24 cellular contexts compared by ENCODE assay signal in genomic region chr12:120652671-120653435, GRCh38. TPM values are rescaled to one million over a fixed set of nuclear protein-coding genes. Genes with fewer than 3 reads are reported as not detected.
A peak's percentile ranks its signal among the peaks of the same experiment; 100 is the strongest.
DNase-seq lines count a peak whose midpoint lies in the region; ATAC-seq, FAIRE-seq and TF ChIP-seq lines count a peak whose summit lies in the region.
"Had no signal": no experiment of that assay in that cellular context is flagged by ENCODE, and none has a peak within 500 bp of the region (broad histone marks: within the 10 kb centered on the region; RNA-seq: fewer than 3 reads in every experiment).

No MANE protein-coding gene starts in this region.

- H3K4me3 ChIP-seq in GM12878 (no peak overlapping the region), lower lobe of right lung (no peak overlapping the region), thoracic aorta (no peak overlapping the region)
- H3K4me3 ChIP-seq: colonic mucosa, testis had no signal

- WGBS in GM12878 (ENCODE audit: insufficient coverage, insufficient replicate concordance, low lambda C conversion rate, missing lambda C conversion rate) = 50% methylated on average over 10 of the region's 10 CpGs

- TF ChIP-seq EP300 in GM12878 (IDR thresholded peaks at IDR 0.05; ENCODE audit: borderline replicate concordance in 1 of 2, control insufficient read depth in 1 of 2, low read depth in 2 of 2, low read length in 2 of 2) = no peak

- no peaks in the 10 kb centered on the region for H3K79me2 ChIP-seq in GM12878 (ENCODE audit: control insufficient read depth, insufficient read depth, low read length)

- CTCF ChIA-PET in GM12878 (lab: Yijun Ruan, JAX) = interaction anchor here (0.8 to 14.4 kb wide), 5 partner anchors 14 to 319 kb away, joined by 3 to 454 read pairs (median 6); partner anchors contain the start of gene MLEC

- peak overlapping the region; percentile 13; the same call in 1 of the 2 replicates for H3K4me2 ChIP-seq in GM12878 (ENCODE audit: control insufficient read depth, insufficient read depth)
- H3K4me2 ChIP-seq: SK-N-SH had no signal

- no peak for TF ChIP-seq RAD21 in GM12878 (IDR thresholded peaks at IDR 0.05; ENCODE audit: insufficient read depth, low read depth, low read length)

- no peaks in the 10 kb centered on the region for H4K20me1 ChIP-seq in GM12878 (ENCODE audit: control insufficient read depth, insufficient read depth)

- H3K4me1 ChIP-seq in GM12878 (ENCODE audit: control insufficient read depth, insufficient read depth, low read length) = peaks cover 19% of the 10 kb centered on the region
- H3K4me1 ChIP-seq in lower lobe of right lung = peaks cover 15% of the 10 kb centered on the region
- peaks cover 15 to 57% of the 10 kb centered on the region in 2 donors for H3K4me1 ChIP-seq in thoracic aorta (ENCODE audit: control insufficient read depth in 1 of 2, low read depth in 2 of 2)
- H3K4me1 ChIP-seq: BE2C, colonic mucosa had no signal

- no peaks in the 10 kb centered on the region for H3K27me3 ChIP-seq in GM12878 (replicated peaks in 1 of 2; ENCODE audit: control insufficient read depth in 2 of 2, insufficient read depth in 2 of 2, low read length in 1 of 2)
- peaks cover 16% of the 10 kb centered on the region for H3K27me3 ChIP-seq in lower lobe of right lung (ENCODE audit: low read depth)
- H3K27me3 ChIP-seq in thoracic aorta (replicated peaks; ENCODE audit: insufficient read depth) = no peaks in the 10 kb centered on the region
- H3K27me3 ChIP-seq: BE2C, colonic mucosa, testis had no signal

- POLR2A ChIA-PET in GM12878 (lab: Charles Lee) = interaction anchor here (0.5 to 1.8 kb wide), 4 partner anchors 9 to 313 kb away, joined by 3 to 8 read pairs (median 6); partner anchors contain the start of gene MLEC

- intact Hi-C loops in GM12878 (cut with micrococcal nuclease; ENCODE audit: unreplicated experiment) = no loop called here
- intact Hi-C loops in lower lobe of right lung (cut with DNase I) = no loop called here

- no peaks in the 10 kb centered on the region for H3K9me3 ChIP-seq in GM12878 (replicated peaks; ENCODE audit: control insufficient read depth, insufficient read depth, low read length)
- no peaks in the 10 kb centered on the region for H3K9me3 ChIP-seq in lower lobe of right lung
- no peaks in the 10 kb centered on the region for H3K9me3 ChIP-seq in thoracic aorta
- H3K9me3 ChIP-seq: BE2C, colonic mucosa, SK-N-SH, testis had no signal

- TF ChIP-seq CTCF in GM12878 (IDR thresholded peaks at IDR 0.05 in 2 of 3, conservative IDR thresholded peaks at IDR 0.05 in 1 of 3; ENCODE audit: control insufficient read depth in 2 of 3, extremely low read depth in 1 of 3, insufficient read depth in 1 of 3, low read depth in 3 of 3, low read length in 3 of 3) (no peak), lower lobe of right lung (IDR thresholded peaks at IDR 0.05) (no peak), thoracic aorta (IDR thresholded peaks at IDR 0.05) (no peak)

- SMC1A ChIA-PET in GM12878 (lab: Charles Lee; ENCODE audit: uncharacterized antibody, unreplicated experiment) = interaction anchor here (0.8 to 8.8 kb wide), 5 partner anchors 13 to 35 kb away, joined by 3 to 146 read pairs (median 7); partner anchors contain the start of gene MLEC

- DNase-seq in NCI-H1417 (lab: John Stamatoyannopoulos, UW) = peak in 2 of 3 experiments; percentile 3 to 43
- no peak for DNase-seq in NCI-H1417 treated with DMSO at 0.1 percent for 48 hours (lab: John Stamatoyannopoulos, UW)
- no peak for DNase-seq in GM12878 (ENCODE audit: low read depth, low spot score)
- DNase-seq in lower lobe of right lung = peak; percentile 16
- no peak for DNase-seq in thoracic aorta (ENCODE audit: low spot score)
- DNase-seq in SK-N-DZ (ENCODE audit: low spot score) = no peak
- no peak for DNase-seq in cortex of kidney (lab: John Stamatoyannopoulos, UW)
- DNase-seq: activated effector memory CD4-positive, alpha-beta T cell treated with anti-CD3 and anti-CD28 coated beads, Interleukin-2, amount 50 U/mL, for 16 hours; amniotic stem cell; BE2C; colonic mucosa; GDM1; natural killer cell; NCI-H1092; NCI-H774; SK-N-SH; T1000; testis had no signal

- RAD21 ChIA-PET in GM12878 (lab: Charles Lee; ENCODE audit: unreplicated experiment) = interaction anchor here (1.1 to 7.3 kb wide), 4 partner anchors 24 to 319 kb away, joined by 3 to 77 read pairs (median 4); partner anchors contain the start of gene MLEC

- no peak for ATAC-seq in GM12878
- no peak for ATAC-seq in lower lobe of right lung
- ATAC-seq in thoracic aorta (ENCODE audit: insufficient number of reproducible peaks, low FRiP score, low read depth) = peak; percentile 20
- ATAC-seq in GM21381 (IDR thresholded peaks at IDR 0.05; ENCODE audit: unreplicated experiment) = no peak
- ATAC-seq: natural killer cell, Panc1 had no signal

- H3K9ac ChIP-seq in GM12878 (ENCODE audit: control insufficient read depth, insufficient read depth, low read length) = no peak overlapping the region
- H3K9ac ChIP-seq: SK-N-SH had no signal

- no peaks in the 10 kb centered on the region for H3K36me3 ChIP-seq in GM12878 (ENCODE audit: control insufficient read depth in 2 of 2, insufficient read depth in 2 of 2, low read length in 1 of 2)
- H3K36me3 ChIP-seq in lower lobe of right lung = no peaks in the 10 kb centered on the region
- H3K36me3 ChIP-seq in thoracic aorta = no peaks in the 10 kb centered on the region
- H3K36me3 ChIP-seq: BE2C, colonic mucosa had no signal

- FAIRE-seq in GM12878 (lab: Jason Lieb, UNC) = no peak

- no peak overlapping the region for H2AFZ ChIP-seq in GM12878 (ENCODE audit: control insufficient read depth, low read depth, low read length)

- no peak for TF ChIP-seq POLR2A in GM12878 (IDR thresholded peaks at IDR 0.05; ENCODE audit: low read depth, low read length)

- no TSS peak for BruUV-seq in GM12878 (replicated peaks; lab: Mats Ljungman, UMichigan)

- in situ Hi-C loops in GM12878 (cut with MboI) = no loop called here

- no peak overlapping the region for H3K27ac ChIP-seq in GM12878 (ENCODE audit: control insufficient read depth, insufficient read depth)
- no peak overlapping the region for H3K27ac ChIP-seq in lower lobe of right lung
- peak overlapping the region; percentile 79 to 84 for H3K27ac ChIP-seq in thoracic aorta
- H3K27ac ChIP-seq: 22Rv1, colonic mucosa, epithelial cell of prostate had no signal

RNA-seq across cellular contexts. Expression of gene CABP1, which starts 12.4 kb away (rescaled TPM):
- total RNA-seq in GM12878 (2013; cell fraction: nucleolus; rRNA removed) = 7.5 and 8.0 TPM in 2 replicates
- total RNA-seq in GM12878 (2014; rRNA removed) (0.56 and 1.1 TPM in 2 replicates), GM12878 (2014; rRNA removed; fragmentation: Illumina TruSeq; extraction: Trizol) (0.72 and 0.88 TPM in 2 replicates), GM12878 (2021) (2.3 and 2.4 TPM in 2 replicates), lower lobe of right lung (0.30 TPM), thoracic aorta (1 to 10 TPM in 1 of 2 donors, not detected in 1; 1.4 TPM)
- polyA plus RNA-seq in GM12878 (2011; ENCODE audit: low read depth) = 0.49 TPM
- polyA plus RNA-seq in GM12878 (2011; rRNA removed) (2.2 and 2.3 TPM in 2 replicates), GM12878 (2014; fragmentation: Illumina TruSeq; extraction: Trizol) (0.84 and 1.1 TPM in 2 replicates), GM12878 (2014; fragmentation: Nextera tagmentation; extraction: Ambion mirVana) (not detected), GM12878 (2014; rRNA removed) (0.88 and 0.93 TPM in 2 replicates), GM12878 (2016; fragmentation: Nextera tagmentation; extraction: Ambion mirVana) (under 1 TPM; 0.16 to 0.23 TPM)
- polyA plus RNA-seq in GM12878 (2011; cell fraction: cytosol; rRNA removed) = 1.9 and 3.5 TPM in 2 replicates
- 6.2 and 8.7 TPM in 2 replicates for polyA plus RNA-seq in GM12878 (2011; cell fraction: nucleus; rRNA removed)
- 1.0 and 1.9 TPM in 2 replicates for polyA plus RNA-seq in GM12878 (2012)
- polyA minus RNA-seq in GM12878 (2011; rRNA and poly(A)+ RNA removed) = 3.1 and 3.4 TPM in 2 replicates
- 0.42 and 1.2 TPM in 2 replicates for polyA minus RNA-seq in GM12878 (2011; cell fraction: cytosol; rRNA and poly(A)+ RNA removed)
- polyA minus RNA-seq in GM12878 (2011; cell fraction: nucleus; rRNA and poly(A)+ RNA removed) = 2.5 and 2.6 TPM in 2 replicates
- not detected in 2 replicates for polyA plus RNA-seq in SK-N-DZ (2014; cell fraction: cytosol; rRNA removed)
- 1.2 TPM in 1 of 2 replicates, not detected in the other for polyA plus RNA-seq in SK-N-DZ (2014; cell fraction: nucleus; rRNA removed)
- total RNA-seq: lung microvascular endothelial cell, natural killer cell, pulmonary artery endothelial cell had no signal

RNA-seq across cellular contexts. Expression of gene MLEC, which starts 34.1 kb away (rescaled TPM):
- total RNA-seq in GM12878 (2013; cell fraction: nucleolus; rRNA removed) = 172 and 187 TPM in 2 replicates
- 76.4 and 84.6 TPM in 2 replicates for total RNA-seq in GM12878 (2014; rRNA removed)
- 95.2 and 99.8 TPM in 2 replicates for total RNA-seq in GM12878 (2014; rRNA removed; fragmentation: Illumina TruSeq; extraction: Trizol)
- 131 and 140 TPM in 2 replicates for total RNA-seq in GM12878 (2021)
- polyA plus RNA-seq in GM12878 (2011; ENCODE audit: low read depth) = 46.5 TPM
- polyA plus RNA-seq in GM12878 (2011; rRNA removed) = 149 and 154 TPM in 2 replicates
- 87.9 and 96.6 TPM in 2 replicates for polyA plus RNA-seq in GM12878 (2011; cell fraction: cytosol; rRNA removed)
- 76.3 and 77.4 TPM in 2 replicates for polyA plus RNA-seq in GM12878 (2011; cell fraction: nucleus; rRNA removed)
- polyA plus RNA-seq in GM12878 (2012) = 66.0 and 70.2 TPM in 2 replicates
- 107 and 152 TPM in 2 replicates for polyA plus RNA-seq in GM12878 (2014; fragmentation: Illumina TruSeq; extraction: Trizol)
- polyA plus RNA-seq in GM12878 (2014; fragmentation: Nextera tagmentation; extraction: Ambion mirVana) = 10 to 100 TPM; 26.7 to 28.2 TPM
- polyA plus RNA-seq in GM12878 (2014; rRNA removed) = 61.4 and 64.4 TPM in 2 replicates
- polyA plus RNA-seq in GM12878 (2016; fragmentation: Nextera tagmentation; extraction: Ambion mirVana) = 100 to 1,000 TPM; 158 to 172 TPM
- 107 and 156 TPM in 2 replicates for polyA minus RNA-seq in GM12878 (2011; rRNA and poly(A)+ RNA removed)
- polyA minus RNA-seq in GM12878 (2011; cell fraction: cytosol; rRNA and poly(A)+ RNA removed) = 37.3 and 47.4 TPM in 2 replicates
- 22.4 and 24.8 TPM in 2 replicates for polyA minus RNA-seq in GM12878 (2011; cell fraction: nucleus; rRNA and poly(A)+ RNA removed)
- total RNA-seq in lower lobe of right lung = 98.1 TPM
- total RNA-seq in thoracic aorta = 10 to 100 TPM; 49.1 to 63.1 TPM
- polyA plus RNA-seq in SK-N-DZ (2014; cell fraction: cytosol; rRNA removed) = 74.0 and 94.2 TPM in 2 replicates
- polyA plus RNA-seq in SK-N-DZ (2014; cell fraction: nucleus; rRNA removed) = 49.1 and 55.5 TPM in 2 replicates

RNA-seq across cellular contexts. Expression of gene UNC119B, which starts 57.4 kb away (rescaled TPM):
- total RNA-seq in GM12878 (2013; cell fraction: nucleolus; rRNA removed) = 19.8 and 23.2 TPM in 2 replicates
- total RNA-seq in GM12878 (2014; rRNA removed) (8.7 and 10.3 TPM in 2 replicates), GM12878 (2014; rRNA removed; fragmentation: Illumina TruSeq; extraction: Trizol) (10.1 and 10.6 TPM in 2 replicates), GM12878 (2021) (22.4 and 23.3 TPM in 2 replicates), lower lobe of right lung (27.1 TPM), thoracic aorta (10 to 100 TPM; 26.0 to 26.8 TPM)
- polyA plus RNA-seq in GM12878 (2011; ENCODE audit: low read depth) = 13.1 TPM
- polyA plus RNA-seq in GM12878 (2011; rRNA removed) (31.5 and 31.7 TPM in 2 replicates), GM12878 (2014; fragmentation: Illumina TruSeq; extraction: Trizol) (16.3 and 17.9 TPM in 2 replicates), GM12878 (2014; fragmentation: Nextera tagmentation; extraction: Ambion mirVana) (1 to 10 TPM; 4.3 to 8.5 TPM), GM12878 (2014; rRNA removed) (20.8 and 23.9 TPM in 2 replicates), GM12878 (2016; fragmentation: Nextera tagmentation; extraction: Ambion mirVana) (1 to 10 TPM; 5.9 to 7.6 TPM)
- 27.5 and 28.4 TPM in 2 replicates for polyA plus RNA-seq in GM12878 (2011; cell fraction: cytosol; rRNA removed)
- polyA plus RNA-seq in GM12878 (2011; cell fraction: nucleus; rRNA removed) = 35.2 and 38.9 TPM in 2 replicates
- polyA plus RNA-seq in GM12878 (2012) = 13.6 and 16.4 TPM in 2 replicates
- 27.7 and 28.8 TPM in 2 replicates for polyA minus RNA-seq in GM12878 (2011; rRNA and poly(A)+ RNA removed)
- polyA minus RNA-seq in GM12878 (2011; cell fraction: cytosol; rRNA and poly(A)+ RNA removed) = 6.5 and 10.8 TPM in 2 replicates
- polyA minus RNA-seq in GM12878 (2011; cell fraction: nucleus; rRNA and poly(A)+ RNA removed) = 13.2 and 18.2 TPM in 2 replicates
- 32.6 TPM in 2 replicates for polyA plus RNA-seq in SK-N-DZ (2014; cell fraction: cytosol; rRNA removed)
- 22.6 and 23.9 TPM in 2 replicates for polyA plus RNA-seq in SK-N-DZ (2014; cell fraction: nucleus; rRNA removed)

Comparison
In these comparisons a context has a peak if more than half of its experiments do, and no peak if none do; other contexts are left out.
1. DNase-seq: peak in NCI-H1417 (2 of 3) and lower lobe of right lung (single experiment); none in NCI-H1417 treated with DMSO at 0.1 percent for 48 hours (single experiment), GM12878 (single experiment), thoracic aorta (single experiment), SK-N-DZ (single experiment) and cortex of kidney (single experiment).
2. H3K27ac ChIP-seq: peak in thoracic aorta (2 of 2); none in GM12878 (single experiment) and lower lobe of right lung (single experiment).